ENCODE assay signal across 1 cellular context in genomic region chr5:12174734-12175133, GRCh38.
TF ChIP-seq lines count a peak whose summit lies in the region.

No MANE protein-coding gene starts in this region.

TF ChIP-seq in H1, 55 proteins besides CTCF, POLR2A, EP300 and RAD21:
- TF ChIP-seq CHD7 (IDR thresholded peaks at IDR 0.05; ENCODE audit: insufficient replicate concordance, low read length) (peak; percentile 55), ASH2L (IDR thresholded peaks at IDR 0.05; ENCODE audit: low read length) (no peak)
